Comparison of ENCODE assay signal across 29 cellular contexts in genomic region chr1:27092888-27093287, GRCh38.
"Had no signal": no experiment of that assay in that cellular context is flagged by ENCODE, and none has a peak within 500 bp of the region (broad histone marks: within the 10 kb centered on the region; RNA-seq: fewer than 3 reads in every experiment).

No MANE protein-coding gene starts in this region.

- H3K4me1 ChIP-seq: testis, thyroid gland, uterus had no signal

- H3K27me3 ChIP-seq: stomach, suprapubic skin, testis, thyroid gland, tibial nerve, transverse colon, upper lobe of left lung, upper lobe of right lung, uterus, vagina had no signal

- H3K27ac Mint-ChIP-seq: stimulated activated effector memory CD8-positive, alpha-beta T cell treated with anti-CD3 and anti-CD28 coated beads, Interleukin-12 subunit alpha, Interleukin-12 subunit beta, amount 100 ng/mL, for 72 hours; stimulated activated memory B cell treated with anti-CD40 and anti-IgM and Interleukin-4, amounts not matched to agents 10 μg/mL and 1 μg/mL and 100 μg/mL, for 72 hours; stimulated activated naive B cell treated with anti-CD40 and anti-IgM and Interleukin-4, amounts not matched to agents 10 μg/mL and 1 μg/mL and 100 μg/mL, for 72 hours; stimulated activated naive CD8-positive, alpha-beta T cell treated with anti-CD3 and anti-CD28 coated beads, Interleukin-15, amount 100 ng/mL, for 72 hours; stimulated activated naive CD8-positive, alpha-beta T cell treated with anti-CD3 and anti-CD28 coated beads, Interleukin-15, Interleukin-2, amounts not matched to agents 100 ng/mL and 50 ng/mL, for 24 hours; type B pancreatic cell had no signal

- ATAC-seq: stimulated activated effector memory CD8-positive, alpha-beta T cell treated with anti-CD3 and anti-CD28 coated beads, Interleukin-12 subunit alpha, Interleukin-12 subunit beta, amount 100 ng/mL, for 72 hours; stimulated activated memory B cell treated with anti-CD40 and anti-IgM and Interleukin-4, amounts not matched to agents 10 μg/mL and 1 μg/mL and 100 μg/mL, for 72 hours; stimulated activated naive B cell treated with anti-CD40 and anti-IgM and Interleukin-4, amounts not matched to agents 10 μg/mL and 1 μg/mL and 100 μg/mL, for 72 hours; stimulated activated naive CD8-positive, alpha-beta T cell treated with anti-CD3 and anti-CD28 coated beads, Interleukin-15, amount 100 ng/mL, for 72 hours; stimulated activated naive CD8-positive, alpha-beta T cell treated with anti-CD3 and anti-CD28 coated beads, Interleukin-15, Interleukin-2, amounts not matched to agents 100 U/mL and 50 U/mL, for 24 hours; upper lobe of right lung had no signal

- H3K4me1 Mint-ChIP-seq: stimulated activated effector memory CD8-positive, alpha-beta T cell treated with anti-CD3 and anti-CD28 coated beads, Interleukin-12 subunit alpha, Interleukin-12 subunit beta, amount 100 ng/mL, for 72 hours; stimulated activated naive CD8-positive, alpha-beta T cell treated with anti-CD3 and anti-CD28 coated beads, Interleukin-15, amount 100 ng/mL, for 72 hours had no signal

- H3K27ac ChIP-seq: stomach, suprapubic skin, testis, thoracic aorta, thyroid gland, tibial artery, tibial nerve, transverse colon, upper lobe of left lung, upper lobe of right lung, uterus, vagina had no signal

- H3K9me3 ChIP-seq: stomach, suprapubic skin, testis, thoracic aorta, thyroid gland, tibial artery, tibial nerve, transverse colon, upper lobe of left lung, upper lobe of right lung, uterus, vagina had no signal

- H3K36me3 ChIP-seq: stomach, suprapubic skin, thoracic aorta, thyroid gland, tibial artery, tibial nerve, transverse colon, upper lobe of left lung, upper lobe of right lung, uterus, vagina had no signal

- FAIRE-seq: urothelium cell line had no signal

- H3K4me3 ChIP-seq: stomach, suprapubic skin, testis, thoracic aorta, thyroid gland, tibial artery, tibial nerve, transverse colon, upper lobe of left lung, upper lobe of right lung, uterus, vagina had no signal

- H3K27me3 Mint-ChIP-seq: stimulated activated naive CD8-positive, alpha-beta T cell treated with anti-CD3 and anti-CD28 coated beads, Interleukin-15, amount 100 ng/mL, for 72 hours; stimulated activated naive CD8-positive, alpha-beta T cell treated with anti-CD3 and anti-CD28 coated beads, Interleukin-15, Interleukin-2, amounts not matched to agents 100 ng/mL and 50 ng/mL, for 24 hours; type B pancreatic cell had no signal

- H3K9me3 Mint-ChIP-seq: stimulated activated effector memory CD8-positive, alpha-beta T cell treated with anti-CD3 and anti-CD28 coated beads, Interleukin-12 subunit alpha, Interleukin-12 subunit beta, amount 100 ng/mL, for 72 hours; stimulated activated memory B cell treated with anti-CD40 and anti-IgM and Interleukin-4, amounts not matched to agents 10 μg/mL and 1 μg/mL and 100 μg/mL, for 72 hours; stimulated activated naive B cell treated with anti-CD40 and anti-IgM and Interleukin-4, amounts not matched to agents 10 μg/mL and 1 μg/mL and 100 μg/mL, for 72 hours; stimulated activated naive CD8-positive, alpha-beta T cell treated with anti-CD3 and anti-CD28 coated beads, Interleukin-15, amount 100 ng/mL, for 72 hours; stimulated activated naive CD8-positive, alpha-beta T cell treated with anti-CD3 and anti-CD28 coated beads, Interleukin-15, Interleukin-2, amounts not matched to agents 100 ng/mL and 50 ng/mL, for 24 hours; type B pancreatic cell had no signal

- DNase-seq: stimulated activated CD4-positive, alpha-beta T cell treated with anti-CD3 and anti-CD28 coated beads, Interleukin-2, amount 100 ng/mL, for 48 hours; stimulated activated CD4-positive, alpha-beta T cell treated with anti-CD3 and anti-CD28 coated beads, Interleukin-4, amount 100 ng/mL, for 1 hour; stimulated activated CD4-positive, alpha-beta T cell treated with anti-CD3 and anti-CD28 coated beads, Interleukin-4, amount 100 ng/mL, for 24 hours; stimulated activated CD4-positive, alpha-beta T cell treated with anti-CD3 and anti-CD28 coated beads, Interleukin-4, amount 100 ng/mL, for 4 hours; stimulated activated CD8-positive, alpha-beta memory T cell treated with anti-CD3 and anti-CD28 coated beads, Interleukin-4, amount 100 ng/mL, for 48 hours; stimulated activated naive B cell treated with anti-CD40 and anti-IgM and Interleukin-4, amounts not matched to agents 10 μg/mL and 1 μg/mL and 100 μg/mL, for 72 hours; stimulated activated naive CD4-positive, alpha-beta T cell; stimulated activated naive CD4-positive, alpha-beta T cell treated with Interleukin-2 at 50 U/mL for 16 hours; stimulated activated naive CD8-positive, alpha-beta T cell treated with anti-CD3 and anti-CD28 coated beads, Interleukin-15, amount 100 ng/mL, for 72 hours; stimulated activated naive CD8-positive, alpha-beta T cell treated with anti-CD3 and anti-CD28 coated beads, Interleukin-15, Interleukin-2, amounts not matched to agents 100 U/mL and 50 U/mL, for 24 hours; stomach; substantia nigra; testis; thyroid gland; tibial artery; transverse colon; trophoblast cell; upper lobe of left lung; upper lobe of right lung; uterus had no signal

- H3K36me3 Mint-ChIP-seq: stimulated activated effector memory CD8-positive, alpha-beta T cell treated with anti-CD3 and anti-CD28 coated beads, Interleukin-12 subunit alpha, Interleukin-12 subunit beta, amount 100 ng/mL, for 72 hours; stimulated activated memory B cell treated with anti-CD40 and anti-IgM and Interleukin-4, amounts not matched to agents 10 μg/mL and 1 μg/mL and 100 μg/mL, for 72 hours; type B pancreatic cell had no signal

- H3K4me3 Mint-ChIP-seq: stimulated activated effector memory CD8-positive, alpha-beta T cell treated with anti-CD3 and anti-CD28 coated beads, Interleukin-12 subunit alpha, Interleukin-12 subunit beta, amount 100 ng/mL, for 72 hours; stimulated activated memory B cell treated with anti-CD40 and anti-IgM and Interleukin-4, amounts not matched to agents 10 μg/mL and 1 μg/mL and 100 μg/mL, for 72 hours; stimulated activated naive B cell treated with anti-CD40 and anti-IgM and Interleukin-4, amounts not matched to agents 10 μg/mL and 1 μg/mL and 100 μg/mL, for 72 hours; stimulated activated naive CD8-positive, alpha-beta T cell treated with anti-CD3 and anti-CD28 coated beads, Interleukin-15, amount 100 ng/mL, for 72 hours; stimulated activated naive CD8-positive, alpha-beta T cell treated with anti-CD3 and anti-CD28 coated beads, Interleukin-15, Interleukin-2, amounts not matched to agents 100 ng/mL and 50 ng/mL, for 24 hours; type B pancreatic cell had no signal
